Comparison of ENCODE assay signal across 9 cellular contexts in genomic region chr2:153433403-153433802, GRCh38.
"Had no signal": no experiment of that assay in that cellular context is flagged by ENCODE, and none has a peak within 500 bp of the region (broad histone marks: within the 10 kb centered on the region; RNA-seq: fewer than 3 reads in every experiment).

No MANE protein-coding gene starts in this region.

- DNase-seq: H9, HCEC 1CT, Karpas-422, KBM-7 had no signal

- H3K4me3 ChIP-seq: GM23338 had no signal

- FAIRE-seq: H1, H54, HTR-8/SVneo had no signal

- H3K9ac ChIP-seq: KMS-11 had no signal

- H2AFZ ChIP-seq: GM23338 had no signal

- ATAC-seq: GM23338 had no signal

- H3K4me2 ChIP-seq: GM23338 had no signal

- H3K27ac ChIP-seq: KMS-11 had no signal
